9 cellular contexts compared by ENCODE assay signal in genomic region chr6:90922323-90922722, GRCh38.
"Had no signal": no experiment of that assay in that cellular context is flagged by ENCODE, and none has a peak within 500 bp of the region (broad histone marks: within the 10 kb centered on the region; RNA-seq: fewer than 3 reads in every experiment).

No MANE protein-coding gene starts in this region.

- DNase-seq: GM23248, GOT3, H9, HCEC 1CT, Karpas-422, KBM-7 had no signal

- H2AFZ ChIP-seq: GM23248 had no signal

- FAIRE-seq: H54, HTR-8/SVneo had no signal

- H3K4me3 ChIP-seq: GM23248 had no signal

- H3K9ac ChIP-seq: GM23248, KMS-11 had no signal

- H3K27ac ChIP-seq: GM23248, KMS-11 had no signal

- H3K4me2 ChIP-seq: KMS-11 had no signal
